In genomic region chr3:43217206-43217605, GRCh38 we compare ENCODE assay signal across 20 cellular contexts.
DNase-seq lines count a peak whose midpoint lies in the region; ATAC-seq and TF ChIP-seq lines count a peak whose summit lies in the region.
"Had no signal": no experiment of that assay in that cellular context is flagged by ENCODE, and none has a peak within 500 bp of the region (broad histone marks: within the 10 kb centered on the region; RNA-seq: fewer than 3 reads in every experiment).

No MANE protein-coding gene starts in this region.

- H3K27me3 ChIP-seq in left ventricle myocardium inferior (ENCODE audit: low read depth): no peaks in the 10 kb centered on the region

- no peaks in the 10 kb centered on the region for H3K9me3 ChIP-seq in left ventricle myocardium inferior (replicated peaks)
- no peaks in the 10 kb centered on the region for H3K9me3 ChIP-seq in mucosa of descending colon

- peaks cover 11% of the 10 kb centered on the region for H3K27me3 Mint-ChIP-seq in HFFc6 (ENCODE audit: insufficient read depth)
- H3K27me3 Mint-ChIP-seq in activated naive CD8-positive, alpha-beta T cell treated with anti-CD3 and anti-CD28 coated beads for 36 hours: no peaks in the 10 kb centered on the region
- no peaks in the 10 kb centered on the region for H3K27me3 Mint-ChIP-seq in stimulated activated naive CD8-positive, alpha-beta T cell treated with anti-CD3 and anti-CD28 coated beads, Interleukin-15, amount 100 ng/mL, for 72 hours

- peak overlapping the region; percentile 85 for H3K27ac Mint-ChIP-seq in HFFc6
- peak overlapping the region; percentile 69 for H3K27ac Mint-ChIP-seq in activated naive CD8-positive, alpha-beta T cell treated with anti-CD3 and anti-CD28 coated beads for 36 hours
- H3K27ac Mint-ChIP-seq in stimulated activated naive CD8-positive, alpha-beta T cell treated with anti-CD3 and anti-CD28 coated beads, Interleukin-15, amount 100 ng/mL, for 72 hours: peak overlapping the region; percentile 3 to 6

- TF ChIP-seq CTCF in left ventricle myocardium inferior (IDR thresholded peaks at IDR 0.05; ENCODE audit: borderline replicate concordance) (no peak), HFFc6 (IDR thresholded peaks at IDR 0.05) (no peak), mucosa of descending colon (IDR thresholded peaks at IDR 0.05) (no peak)

- peaks cover 41% of the 10 kb centered on the region for H3K4me1 Mint-ChIP-seq in HFFc6 (ENCODE audit: low read depth)
- H3K4me1 Mint-ChIP-seq in activated naive CD8-positive, alpha-beta T cell treated with anti-CD3 and anti-CD28 coated beads for 36 hours: peaks cover 56% of the 10 kb centered on the region
- H3K4me1 Mint-ChIP-seq in stimulated activated naive CD8-positive, alpha-beta T cell treated with anti-CD3 and anti-CD28 coated beads, Interleukin-15, amount 100 ng/mL, for 72 hours: peaks cover 62% of the 10 kb centered on the region

- intact Hi-C loops in left ventricle myocardium inferior (cut with micrococcal nuclease): no loop called here
- intact Hi-C loops in left ventricle myocardium superior (cut with micrococcal nuclease): no loop called here
- intact Hi-C loops in mucosa of descending colon (cut with DNase I, micrococcal nuclease): no loop called here

- H3K9me3 Mint-ChIP-seq in HFFc6: no peaks in the 10 kb centered on the region
- no peaks in the 10 kb centered on the region for H3K9me3 Mint-ChIP-seq in activated naive CD8-positive, alpha-beta T cell treated with anti-CD3 and anti-CD28 coated beads for 36 hours
- no peaks in the 10 kb centered on the region for H3K9me3 Mint-ChIP-seq in stimulated activated naive CD8-positive, alpha-beta T cell treated with anti-CD3 and anti-CD28 coated beads, Interleukin-15, amount 100 ng/mL, for 72 hours

- H3K4me3 ChIP-seq in left ventricle myocardium inferior (no peak overlapping the region), mucosa of descending colon (no peak overlapping the region)
- H3K4me3 ChIP-seq: PC-9 had no signal

- H3K36me3 ChIP-seq in left ventricle myocardium inferior (no peaks in the 10 kb centered on the region), mucosa of descending colon (ENCODE audit: low read depth) (no peaks in the 10 kb centered on the region)

- no peak for ATAC-seq in left ventricle myocardium superior
- ATAC-seq in stimulated activated naive CD8-positive, alpha-beta T cell treated with anti-CD3 and anti-CD28 coated beads, Interleukin-15, amount 100 ng/mL, for 72 hours: no peak
- ATAC-seq in GM21723 (IDR thresholded peaks at IDR 0.05; ENCODE audit: unreplicated experiment): no peak
- no peak for ATAC-seq in mucosa of descending colon
- ATAC-seq in GM21737 (IDR thresholded peaks at IDR 0.05; ENCODE audit: unreplicated experiment): no peak

- no peak for DNase-seq in left ventricle myocardium inferior
- no peak for DNase-seq in left ventricle myocardium superior
- DNase-seq in HFFc6: no peak
- no peak for DNase-seq in activated naive CD8-positive, alpha-beta T cell treated with anti-CD3 and anti-CD28 coated beads for 36 hours
- DNase-seq in stimulated activated naive CD8-positive, alpha-beta T cell treated with anti-CD3 and anti-CD28 coated beads, Interleukin-15, amount 100 ng/mL, for 72 hours: no peak
- DNase-seq in mucosa of descending colon: no peak
- DNase-seq: ACHN, C1 segment of cervical spinal cord, H7, Karpas-422, NCI-H1048, NCI-H1436, NCI-H1930, NCI-H345, NCI-H524 treated with DMSO at 0.1 percent for 48 hours, PC-9 had no signal

- peak overlapping the region; percentile 47; the same call in 1 of the 2 replicates for H3K4me3 Mint-ChIP-seq in HFFc6
- H3K4me3 Mint-ChIP-seq in activated naive CD8-positive, alpha-beta T cell treated with anti-CD3 and anti-CD28 coated beads for 36 hours: peak overlapping the region; percentile 18
- peak overlapping the region; percentile 18 to 27 for H3K4me3 Mint-ChIP-seq in stimulated activated naive CD8-positive, alpha-beta T cell treated with anti-CD3 and anti-CD28 coated beads, Interleukin-15, amount 100 ng/mL, for 72 hours

- H3K36me3 Mint-ChIP-seq in HFFc6 (ENCODE audit: low read depth): no peaks in the 10 kb centered on the region
- no peaks in the 10 kb centered on the region for H3K36me3 Mint-ChIP-seq in activated naive CD8-positive, alpha-beta T cell treated with anti-CD3 and anti-CD28 coated beads for 36 hours

- H3K4me1 ChIP-seq in left ventricle myocardium inferior (peaks cover 8% of the 10 kb centered on the region), mucosa of descending colon (ENCODE audit: low read depth) (no peaks in the 10 kb centered on the region)

- peak overlapping the region; percentile 68 for H3K27ac ChIP-seq in left ventricle myocardium inferior (replicated peaks)
- H3K27ac ChIP-seq: HL-60, PC-9, RWPE1 had no signal

Comparison
In these comparisons a context has a peak if more than half of its experiments do, and no peak if none do; other contexts are left out.
1. H3K27ac Mint-ChIP-seq: peak in every context shown above with its lines; median percentile 85 in HFFc6; 69 in activated naive CD8-positive, alpha-beta T cell treated with anti-CD3 and anti-CD28 coated beads for 36 hours; 4 in stimulated activated naive CD8-positive, alpha-beta T cell treated with anti-CD3 and anti-CD28 coated beads, Interleukin-15, amount 100 ng/mL, for 72 hours.